In the genomic region with DNA sequence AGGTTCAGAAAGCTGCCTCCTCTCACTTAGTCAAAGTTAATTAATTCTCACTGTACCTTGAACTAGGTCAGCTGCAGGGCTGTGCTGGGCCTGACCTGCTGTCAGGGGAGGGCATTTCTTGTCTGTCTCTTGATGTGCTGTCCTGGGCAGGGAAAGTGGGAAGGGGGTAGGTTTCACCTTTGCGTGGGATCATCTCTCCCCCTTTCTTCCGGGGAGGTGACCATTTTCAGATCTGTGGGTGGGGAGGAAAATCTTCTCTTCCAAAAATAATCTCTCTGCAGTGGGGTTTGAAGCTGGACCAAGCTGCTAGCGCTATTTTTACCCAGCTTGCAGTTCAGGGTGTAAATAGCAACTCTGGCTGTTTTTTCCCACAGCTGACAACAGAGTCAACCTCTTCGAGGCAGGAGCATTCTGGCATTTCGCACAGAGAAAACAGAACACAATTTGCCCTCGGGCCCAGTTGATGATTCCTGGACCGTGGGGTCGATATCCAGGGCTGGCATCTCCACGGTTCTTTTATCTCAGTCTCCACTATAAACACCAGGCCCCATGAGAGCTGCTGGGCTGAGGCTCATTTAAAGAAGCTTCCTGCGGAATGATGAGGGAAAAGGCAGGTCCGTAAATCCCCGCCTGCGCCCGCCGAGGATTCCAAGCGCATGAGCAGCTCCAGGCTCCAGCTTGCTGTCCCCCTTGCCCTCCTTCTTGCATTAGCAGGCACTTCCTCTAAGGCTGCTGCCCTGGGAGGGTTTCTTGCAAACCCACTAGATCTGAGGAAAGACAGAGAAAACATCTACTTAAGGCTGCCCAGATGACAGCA, we compare ENCODE assay signal across 10 cellular contexts.
DNase-seq lines count a peak whose midpoint lies in the region; ATAC-seq and TF ChIP-seq lines count a peak whose summit lies in the region.
"Had no signal": no experiment of that assay in that cellular context is flagged by ENCODE, and none has a peak within 500 bp of the region (broad histone marks: within the 10 kb centered on the region; RNA-seq: fewer than 3 reads in every experiment).

No MANE protein-coding gene starts in this region.

- intact Hi-C loops in adrenal gland (cut with DNase I) (no loop called here), heart right ventricle (cut with DNase I) (loop anchor here in 7 of 10 donors (2.0 to 10.0 kb wide), 6 partner anchors 50 to 94 kb away; partner anchors contain the start of gene YPEL2 (in 6 of the 7))

- peak overlapping the region; percentile 98 for H2BK5ac ChIP-seq in trophoblast cell (ENCODE audit: low read depth, low read length, poor library complexity)

- no peak for TF ChIP-seq POLR2A in adrenal gland (IDR thresholded peaks at IDR 0.05)

- peaks cover 41% of the 10 kb centered on the region for H3K79me1 ChIP-seq in trophoblast cell (ENCODE audit: low read length)

- H3K9me3 ChIP-seq in BE2C, result no peaks in the 10 kb centered on the region
- no peaks in the 10 kb centered on the region for H3K9me3 ChIP-seq in adrenal gland (replicated peaks in 1 of 3)
- H3K9me3 ChIP-seq in heart right ventricle, result no peaks in the 10 kb centered on the region
- H3K9me3 ChIP-seq in trophoblast cell (ENCODE audit: insufficient read depth, low read depth, low read length), result no peaks in the 10 kb centered on the region

- CTCF ChIA-PET in activated CD8-positive, alpha-beta T cell treated with anti-CD3 and anti-CD28 coated beads, Interleukin-2, amount 10 ng/mL, durations not matched to agents 7 days and 5 days (lab: Charles Lee), result interaction anchor here (1.1 to 1.9 kb wide), 5 partner anchors 12 to 114 kb away, joined by 3 to 8 read pairs (median 4); no protein-coding TSS in a partner anchor

- peaks cover 18% of the 10 kb centered on the region for H3K4me1 Mint-ChIP-seq in activated CD8-positive, alpha-beta T cell treated with anti-CD3 and anti-CD28 coated beads, Interleukin-2, amount 10 ng/mL, durations not matched to agents 7 days and 5 days (ENCODE audit: low read depth)

- H3K27me3 ChIP-seq in BE2C (no peaks in the 10 kb centered on the region), adrenal gland (no peaks in the 10 kb centered on the region), heart right ventricle (no peaks in the 10 kb centered on the region), trophoblast cell (ENCODE audit: insufficient read depth, low read length) (no peaks in the 10 kb centered on the region)

- H3K23ac ChIP-seq in trophoblast cell (ENCODE audit: low read length), result no peak overlapping the region

- no peak overlapping the region for H4K12ac ChIP-seq in trophoblast cell (ENCODE audit: low read depth, low read length)

- H3K4ac ChIP-seq in trophoblast cell (ENCODE audit: low read depth, low read length), result no peak overlapping the region

- peak overlapping the region; percentile 49 for H3K4me2 ChIP-seq in trophoblast cell (ENCODE audit: low read length)

- H3K14ac ChIP-seq in trophoblast cell (ENCODE audit: low read length), result peak overlapping the region; percentile 95

- peaks cover 25% of the 10 kb centered on the region for H3K4me1 ChIP-seq in BE2C
- peaks cover 31 to 48% of the 10 kb centered on the region in 2 donors for H3K4me1 ChIP-seq in adrenal gland (replicated peaks in 1 of 2)
- H3K4me1 ChIP-seq in heart right ventricle, result peaks cover 28 to 82% (median 71%) of the 10 kb centered on the region in 9 donors
- H3K4me1 ChIP-seq in trophoblast cell (ENCODE audit: control insufficient read depth in 1 of 2, insufficient read depth in 2 of 2, low read length in 2 of 2), result peaks cover 34 to 43% of the 10 kb centered on the region in 2 experiments

- WGBS in adrenal gland, 4 donors, result 61 to 76% (median 63%) methylated on average over 10 to 16 of the region's 16 CpGs
- 6 to 9% methylated on average over 16 of the region's 16 CpGs for WGBS in heart right ventricle, 2 donors
- WGBS in trophoblast cell (ENCODE audit: extremely low coverage, insufficient coverage, insufficient read length), result no CpG with 5 or more reads among the region's 16 CpGs

- DNase-seq in BE2C (peak; percentile 87), adrenal gland (peak in 3 of 7 donors; percentile 24 to 63 (median 43)), heart right ventricle (peak; percentile 47 to 76), trophoblast cell (peak; percentile 93 to 94), NCI-H1092 (lab: John Stamatoyannopoulos, UW) (no peak), GF-D8 (lab: John Stamatoyannopoulos, UW) (no peak)
- DNase-seq in activated CD8-positive, alpha-beta T cell treated with anti-CD3 and anti-CD28 coated beads, Interleukin-2, amount 10 ng/mL, durations not matched to agents 7 days and 5 days, result no peak
- DNase-seq: NCI-H345 had no signal

- no peaks in the 10 kb centered on the region for H3K36me3 ChIP-seq in BE2C
- H3K36me3 ChIP-seq in adrenal gland (replicated peaks in 1 of 2), result no peaks in the 10 kb centered on the region
- no peaks in the 10 kb centered on the region for H3K36me3 ChIP-seq in heart right ventricle
- H3K36me3 ChIP-seq in trophoblast cell (ENCODE audit: control insufficient read depth in 1 of 2, insufficient read depth in 2 of 2, low read length in 2 of 2), result no peaks in the 10 kb centered on the region

- no peak overlapping the region for H3K4me3 Mint-ChIP-seq in activated CD8-positive, alpha-beta T cell treated with anti-CD3 and anti-CD28 coated beads, Interleukin-2, amount 10 ng/mL, durations not matched to agents 7 days and 5 days

- TF ChIP-seq CTCF in BE2C (IDR thresholded peaks at IDR 0.05; ENCODE audit: low read depth, low read length) (no peak), adrenal gland (IDR thresholded peaks at IDR 0.05) (no peak), heart right ventricle (IDR thresholded peaks at IDR 0.05) (no peak)

- H3K36me3 Mint-ChIP-seq in activated CD8-positive, alpha-beta T cell treated with anti-CD3 and anti-CD28 coated beads, Interleukin-2, amount 10 ng/mL, durations not matched to agents 7 days and 5 days (ENCODE audit: low read depth), result no peaks in the 10 kb centered on the region

- H2BK120ac ChIP-seq in trophoblast cell (ENCODE audit: insufficient read depth, low read length, poor library complexity), result peak overlapping the region; percentile 90

- ATAC-seq in heart right ventricle (peak; percentile 42 to 81 (median 70)), GM21576 (IDR thresholded peaks at IDR 0.05; ENCODE audit: unreplicated experiment) (no peak)
- no peak for ATAC-seq in activated CD8-positive, alpha-beta T cell treated with anti-CD3 and anti-CD28 coated beads, Interleukin-2, amount 10 ng/mL, durations not matched to agents 7 days and 5 days

- H3K27ac ChIP-seq in adrenal gland, result peak overlapping the region in 3 of 5 donors; percentile 27 to 74 (median 72)
- peak overlapping the region; percentile 75 to 98 (median 93) for H3K27ac ChIP-seq in heart right ventricle
- H3K27ac ChIP-seq in trophoblast cell (ENCODE audit: low read depth, low read length), result peak overlapping the region; percentile 99
- H3K27ac ChIP-seq: C4-2B had no signal

- peaks cover 5% of the 10 kb centered on the region for H3K79me2 ChIP-seq in trophoblast cell (ENCODE audit: control insufficient read depth, insufficient read depth, low read length, poor library complexity)

- H3K9ac ChIP-seq in trophoblast cell (ENCODE audit: low read length), result peak overlapping the region; percentile 11

- H3K4me3 ChIP-seq in BE2C (ENCODE audit: low read depth, low read length), result peak overlapping the region; percentile 2; the same call in 1 of the 2 replicates
- H3K4me3 ChIP-seq in adrenal gland, result no peak overlapping the region
- peak overlapping the region in 8 of 10 donors; percentile 14 to 33 (median 26) for H3K4me3 ChIP-seq in heart right ventricle
- no peak overlapping the region for H3K4me3 ChIP-seq in trophoblast cell (ENCODE audit: low read depth, low read length)

- H4K91ac ChIP-seq in trophoblast cell (ENCODE audit: low read depth, low read length), result peak overlapping the region; percentile 93

- no peaks in the 10 kb centered on the region for H3K9me3 Mint-ChIP-seq in activated CD8-positive, alpha-beta T cell treated with anti-CD3 and anti-CD28 coated beads, Interleukin-2, amount 10 ng/mL, durations not matched to agents 7 days and 5 days (ENCODE audit: insufficient read depth)

- H4K8ac ChIP-seq in trophoblast cell (ENCODE audit: low read depth, low read length), result peak overlapping the region; percentile 87

- H2BK12ac ChIP-seq in trophoblast cell (ENCODE audit: low read length), result peak overlapping the region; percentile 95

- POLR2A ChIA-PET in activated CD8-positive, alpha-beta T cell treated with anti-CD3 and anti-CD28 coated beads, Interleukin-2, amount 10 ng/mL, durations not matched to agents 7 days and 5 days (lab: Charles Lee), result interaction anchor here (1.4 kb wide), 1 partner anchor 60 kb away, joined by 3 read pairs; no protein-coding TSS in a partner anchor

- no peak overlapping the region for H3K27ac Mint-ChIP-seq in activated CD8-positive, alpha-beta T cell treated with anti-CD3 and anti-CD28 coated beads, Interleukin-2, amount 10 ng/mL, durations not matched to agents 7 days and 5 days

- H2AFZ ChIP-seq in trophoblast cell (ENCODE audit: insufficient read depth, low read length, poor library complexity), result peak overlapping the region; percentile 10

- peak overlapping the region; percentile 91 for H3K18ac ChIP-seq in trophoblast cell (ENCODE audit: low read length)

- H2AK5ac ChIP-seq in trophoblast cell (ENCODE audit: low read length), result peak overlapping the region; percentile 24

- H3K27me3 Mint-ChIP-seq in activated CD8-positive, alpha-beta T cell treated with anti-CD3 and anti-CD28 coated beads, Interleukin-2, amount 10 ng/mL, durations not matched to agents 7 days and 5 days (ENCODE audit: low read depth), result no peaks in the 10 kb centered on the region

Comparison
In these comparisons a context has a peak if more than half of its experiments do, and no peak if none do; other contexts are left out.
1. DNase-seq: peak in BE2C (single experiment), heart right ventricle (2 of 2) and trophoblast cell (2 of 2); none in activated CD8-positive, alpha-beta T cell treated with anti-CD3 and anti-CD28 coated beads, Interleukin-2, amount 10 ng/mL, durations not matched to agents 7 days and 5 days (single experiment), NCI-H1092 (single experiment) and GF-D8 (single experiment).
2. H3K4me3 ChIP-seq: peak in BE2C (single experiment) and heart right ventricle (8 of 10); none in adrenal gland (0 of 4) and trophoblast cell (single experiment).
3. ATAC-seq: peak in heart right ventricle (8 of 8); none in activated CD8-positive, alpha-beta T cell treated with anti-CD3 and anti-CD28 coated beads, Interleukin-2, amount 10 ng/mL, durations not matched to agents 7 days and 5 days (single experiment) and GM21576 (single experiment).
4. intact Hi-C loops: an anchor here in heart right ventricle (2.0 to 10.0 kb wide); none called in adrenal gland.
5. Peak in every context shown above with its lines, with median percentiles within 50 percentile points of each other: H3K27ac ChIP-seq.